ENCODE assay signal across 9 cellular contexts in the genomic region with DNA sequence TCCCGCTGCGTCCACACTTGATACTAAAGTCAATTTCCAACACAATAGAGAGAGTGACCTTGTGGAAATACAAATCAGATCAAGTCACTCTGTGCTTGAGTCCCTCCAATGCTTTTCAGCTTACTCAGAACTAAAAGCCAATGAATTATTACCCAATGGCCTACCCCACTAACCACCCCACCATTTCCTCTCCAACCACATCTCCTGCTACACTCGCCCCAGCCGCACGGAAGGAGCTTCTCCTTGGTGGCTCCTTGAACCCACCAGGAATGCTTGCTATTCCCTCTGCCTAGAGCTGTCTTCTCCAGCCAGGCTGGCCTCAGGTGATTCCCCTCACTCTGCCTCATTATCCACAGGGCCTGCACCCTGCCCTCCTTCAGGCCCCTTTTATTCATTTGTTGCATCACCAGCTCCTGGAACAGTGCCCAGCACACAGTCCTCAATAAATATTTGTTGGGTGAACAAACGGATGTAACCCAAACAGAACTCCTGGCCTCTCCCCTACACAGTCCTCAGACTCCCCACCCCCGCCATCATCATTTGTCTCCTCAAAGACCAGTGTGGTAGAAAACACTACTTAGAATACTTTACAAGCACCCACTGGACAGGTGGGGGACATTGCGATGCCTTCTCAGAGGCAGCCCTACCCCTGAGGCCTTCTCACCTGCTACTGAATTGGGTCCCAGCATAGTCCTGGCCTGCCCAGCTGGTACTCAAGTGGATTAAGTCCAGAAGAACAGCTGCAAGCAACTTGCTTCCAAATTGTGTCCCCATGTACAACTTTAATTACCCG. TPM values are rescaled to one million over a fixed set of nuclear protein-coding genes. Genes with fewer than 3 reads are reported as not detected.
A peak's percentile ranks its signal among the peaks of the same experiment; 100 is the strongest.
DNase-seq lines count a peak whose midpoint lies in the region; ATAC-seq and TF ChIP-seq lines count a peak whose summit lies in the region.
"Had no signal": no experiment of that assay in that cellular context is flagged by ENCODE, and none has a peak within 500 bp of the region (broad histone marks: within the 10 kb centered on the region; RNA-seq: fewer than 3 reads in every experiment).

No MANE protein-coding gene starts in this region.

- H3K36me3 Mint-ChIP-seq in nephron progenitor cell (ENCODE audit: low read depth) = no peaks in the 10 kb centered on the region

- no peak for TF ChIP-seq CTCF in mucosa of descending colon (IDR thresholded peaks at IDR 0.05)
- TF ChIP-seq CTCF in nephron progenitor cell (IDR thresholded peaks at IDR 0.05) = no peak

- no peak overlapping the region for H3K27ac Mint-ChIP-seq in nephron progenitor cell

- no peaks in the 10 kb centered on the region for H3K9me3 ChIP-seq in mucosa of descending colon

- H3K4me1 ChIP-seq in mucosa of descending colon (ENCODE audit: low read depth) = peaks cover 15% of the 10 kb centered on the region

- peak; percentile 51 for DNase-seq in DMS 273 (lab: John Stamatoyannopoulos, UW; ENCODE audit: unreplicated experiment)
- peak; percentile 97 for DNase-seq in HT-29 (ENCODE audit: low spot score)
- DNase-seq in mucosa of descending colon = peak in 2 of 3 donors; percentile 22 to 33
- DNase-seq in activated naive CD4-positive, alpha-beta T cell (lab: John Stamatoyannopoulos, UW) = no peak
- no peak for DNase-seq in activated naive CD4-positive, alpha-beta T cell treated with Interleukin-2 at 50 U/mL for 16 hours
- no peak for DNase-seq in activated CD4-positive, alpha-beta T cell treated with anti-CD3 and anti-CD28 coated beads for 4 hours
- DNase-seq in nephron progenitor cell = no peak
- DNase-seq: T-helper 9 cell had no signal

- H3K9me3 Mint-ChIP-seq in nephron progenitor cell = no peaks in the 10 kb centered on the region

- no peaks in the 10 kb centered on the region for H3K36me3 ChIP-seq in mucosa of descending colon (ENCODE audit: low read depth)

- H3K4me3 Mint-ChIP-seq in nephron progenitor cell = no peak overlapping the region

- peaks cover 69% of the 10 kb centered on the region for H3K4me1 Mint-ChIP-seq in nephron progenitor cell

- H3K27ac ChIP-seq in angular gyrus (ENCODE audit: low read depth, low read length) = peak overlapping the region; percentile 17

- intact Hi-C loops in mucosa of descending colon (cut with DNase I, micrococcal nuclease) = no loop called here

- ATAC-seq in mucosa of descending colon = peak; percentile 53

- no peak overlapping the region for H3K4me3 ChIP-seq in mucosa of descending colon

- peaks cover 73% of the 10 kb centered on the region for H3K27me3 Mint-ChIP-seq in nephron progenitor cell (ENCODE audit: low read depth, poor library complexity)

RNA-seq across cellular contexts. Expression of a gene that starts 12.6 kb away (rescaled TPM):
- total RNA-seq in HT-29 (2014; rRNA removed; shearing (Covaris generic)) = 26.0 and 27.3 TPM in 2 replicates
- total RNA-seq in mucosa of descending colon = 10 to 100 TPM; 12.8 to 16.8 (median 14.3) TPM

Comparison
In these comparisons a context has a peak if more than half of its experiments do, and no peak if none do; other contexts are left out.
1. DNase-seq: peak in DMS 273 (single experiment), HT-29 (single experiment) and mucosa of descending colon (2 of 3); none in activated naive CD4-positive, alpha-beta T cell (0 of 4), activated naive CD4-positive, alpha-beta T cell treated with Interleukin-2 at 50 U/mL for 16 hours (single experiment), activated CD4-positive, alpha-beta T cell treated with anti-CD3 and anti-CD28 coated beads for 4 hours (0 of 2) and nephron progenitor cell (single experiment).